In genomic region chr11:90845799-90846198, GRCh38 we compare ENCODE assay signal across 26 cellular contexts.
A peak's percentile ranks its signal among the peaks of the same experiment; 100 is the strongest.
DNase-seq lines count a peak whose midpoint lies in the region; ATAC-seq lines count a peak whose summit lies in the region.
"Had no signal": no experiment of that assay in that cellular context is flagged by ENCODE, and none has a peak within 500 bp of the region (broad histone marks: within the 10 kb centered on the region; RNA-seq: fewer than 3 reads in every experiment).

No MANE protein-coding gene starts in this region.

- no peak for ATAC-seq in HG02678 (IDR thresholded peaks at IDR 0.05; ENCODE audit: unreplicated experiment)
- ATAC-seq: A549; CD8-positive, alpha-beta T cell had no signal

- DNase-seq in NCI-H82 (lab: John Stamatoyannopoulos, UW) = peak; percentile 3
- no peak for DNase-seq in NCI-H82 treated with DMSO at 0.1 percent for 48 hours (lab: John Stamatoyannopoulos, UW; ENCODE audit: unreplicated experiment)
- DNase-seq in NCI-H526 treated with DMSO at 0.1 percent for 48 hours (lab: John Stamatoyannopoulos, UW) = peak; percentile 46
- peak; percentile 9 for DNase-seq in NCI-H69 (lab: John Stamatoyannopoulos, UW)
- no peak for DNase-seq in NCI-H1092 (lab: John Stamatoyannopoulos, UW)
- DNase-seq: 8988T; ACHN; AML-193; BE2C; C1 segment of cervical spinal cord; Caco-2; Calu3; CD4-positive, alpha-beta memory T cell; CD4-positive, alpha-beta T cell; CD4-positive, CD25-positive, alpha-beta regulatory T cell; CD8-positive, alpha-beta memory T cell; CD8-positive, alpha-beta T cell; COR-L47; DMS 273 treated with DMSO at 0.1 percent for 48 hours; DMS153; DMS79; DMS79 treated with DMSO at 0.1 percent for 48 hours; DND-41; EL had no signal

Comparison
In these comparisons a context has a peak if more than half of its experiments do, and no peak if none do; other contexts are left out.
1. DNase-seq: peak in NCI-H82 (single experiment), NCI-H526 treated with DMSO at 0.1 percent for 48 hours (single experiment) and NCI-H69 (single experiment); none in NCI-H82 treated with DMSO at 0.1 percent for 48 hours (single experiment) and NCI-H1092 (single experiment).